ENCODE assay signal across 13 cellular contexts in the genomic region with DNA sequence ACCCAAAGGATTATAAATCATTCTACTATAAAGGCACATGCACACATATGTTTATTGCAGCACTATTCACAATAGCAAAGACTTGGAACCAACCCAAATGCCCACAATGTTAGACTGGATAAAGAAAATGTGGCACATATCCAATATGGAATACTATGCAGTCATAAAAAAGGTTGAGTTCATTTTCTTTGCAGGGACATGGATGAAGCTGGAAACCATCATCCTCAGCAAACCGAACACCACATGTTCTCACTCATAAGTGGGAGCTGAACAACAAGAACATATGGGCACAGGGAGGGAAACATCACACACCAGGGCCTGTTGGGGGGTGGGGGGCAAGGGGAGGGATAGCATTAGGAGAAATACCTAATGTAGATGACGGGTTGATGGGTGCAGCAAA. TPM values are rescaled to one million over a fixed set of nuclear protein-coding genes. Genes with fewer than 3 reads are reported as not detected.
"Had no signal": no experiment of that assay in that cellular context is flagged by ENCODE, and none has a peak within 500 bp of the region (broad histone marks: within the 10 kb centered on the region; RNA-seq: fewer than 3 reads in every experiment).

No MANE protein-coding gene starts in this region.

RNA-seq across cellular contexts. Expression of a gene that starts 52.3 kb away (rescaled TPM):
- total RNA-seq: activated B cell treated with CpG ODN at 0.5 μM for 24 hours; activated CD4-positive, alpha-beta memory T cell treated with anti-CD3 and anti-CD28 coated beads for 36 hours; activated CD4-positive, alpha-beta memory T cell treated with anti-CD3 and anti-CD28 coated beads, Interleukin-2, amount 10 ng/mL, durations not matched to agents 7 days and 5 days; activated CD4-positive, alpha-beta T cell treated with anti-CD3 and anti-CD28 coated beads for 36 hours; activated CD4-positive, alpha-beta T cell treated with anti-CD3 and anti-CD28 coated beads, Interleukin-2, amount 10 ng/mL, durations not matched to agents 24 days and 14 days; activated CD4-positive, alpha-beta T cell treated with anti-CD3 and anti-CD28 coated beads, Interleukin-2, amount 10 ng/mL, durations not matched to agents 7 days and 5 days; activated CD8-positive, alpha-beta memory T cell treated with anti-CD3 and anti-CD28 coated beads for 36 hours; activated CD8-positive, alpha-beta memory T cell treated with anti-CD3 and anti-CD28 coated beads, Interleukin-2, amount 10 ng/mL, durations not matched to agents 7 days and 5 days; activated CD8-positive, alpha-beta T cell treated with anti-CD3 and anti-CD28 coated beads for 36 hours; activated CD8-positive, alpha-beta T cell treated with anti-CD3 and anti-CD28 coated beads, Interleukin-2, amount 10 ng/mL, durations not matched to agents 7 days and 5 days; T-helper 1 cell treated with Interleukin-12 subunit alpha and Interleukin-12 subunit beta and Interleukin-4 antibody, amounts not matched to agents 30 ng/mL and 1 ng/mL, for 36 hours; T-helper 17 cell; T-helper 2 cell treated with Interferon-gamma antibody and Interleukin-4, amounts not matched to agents 100 ng/mL and 5 ng/mL, for 36 hours had no signal
